In the genomic region with DNA sequence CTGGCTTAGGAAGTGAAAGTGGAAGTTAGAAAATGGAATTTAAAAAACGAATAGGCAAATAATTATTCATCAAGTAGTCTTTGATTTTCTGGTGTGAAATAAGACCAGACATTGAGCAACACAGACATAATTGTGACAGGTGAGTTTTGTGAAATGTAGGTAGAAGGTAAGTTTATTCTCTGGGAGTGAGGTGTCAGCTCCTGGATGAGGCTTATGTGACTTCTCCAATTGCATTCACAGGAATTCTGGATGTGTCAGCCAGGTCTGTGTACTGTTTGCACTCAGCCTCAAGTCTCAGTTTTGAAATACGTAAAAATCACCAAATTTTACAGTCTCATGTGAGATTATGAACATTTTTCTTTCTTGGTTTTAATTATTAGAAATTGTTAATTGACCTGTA, we compare ENCODE assay signal across 19 cellular contexts.
"Had no signal": no experiment of that assay in that cellular context is flagged by ENCODE, and none has a peak within 500 bp of the region (broad histone marks: within the 10 kb centered on the region; RNA-seq: fewer than 3 reads in every experiment).

No MANE protein-coding gene starts in this region.

- ATAC-seq: activated T-cell treated with anti-CD3 and anti-CD28 coated beads, Interleukin-2, amount 50 U/mL, for 72 hours; left ventricle myocardium superior; sciatic nerve; stimulated activated naive B cell treated with anti-CD40 and anti-IgM and Interleukin-4, amounts not matched to agents 10 μg/mL and 1 μg/mL and 100 μg/mL, for 72 hours had no signal

- DNase-seq: activated CD4-positive, alpha-beta memory T cell treated with anti-CD3 and anti-CD28 coated beads, Interleukin-2, amount 10 ng/mL, durations not matched to agents 7 days and 5 days; activated CD4-positive, alpha-beta T cell treated with anti-CD3 and anti-CD28 coated beads for 48 hours; activated effector memory CD4-positive, alpha-beta T cell treated with Interleukin-2 at 50 U/mL for 16 hours; activated naive CD4-positive, alpha-beta T cell treated with anti-CD3 and anti-CD28 coated beads for 36 hours; activated naive CD8-positive, alpha-beta T cell treated with anti-CD3 and anti-CD28 coated beads, Interleukin-2, amount 10 ng/mL, durations not matched to agents 7 days and 5 days; activated T-cell treated with anti-CD3 and anti-CD28 coated beads, Interleukin-2, amount 50 U/mL, for 72 hours; amniotic stem cell; erythroblast; glutamatergic neuron; hippocampal formation; kidney glomerular epithelial cell; left ventricle myocardium superior; nephron progenitor cell; stimulated activated CD4-positive, alpha-beta T cell treated with anti-CD3 and anti-CD28 coated beads, Interleukin-15, amount 100 ng/mL, for 24 hours; stimulated activated naive B cell treated with anti-CD40 and anti-IgM and Interleukin-4, amounts not matched to agents 10 μg/mL and 1 μg/mL and 100 μg/mL, for 72 hours; transverse colon had no signal

- H3K4me1 Mint-ChIP-seq: activated CD4-positive, alpha-beta memory T cell treated with anti-CD3 and anti-CD28 coated beads, Interleukin-2, amount 10 ng/mL, durations not matched to agents 7 days and 5 days; activated naive CD8-positive, alpha-beta T cell treated with anti-CD3 and anti-CD28 coated beads, Interleukin-2, amount 10 ng/mL, durations not matched to agents 7 days and 5 days; nephron progenitor cell had no signal

- H3K27ac ChIP-seq: parathyroid adenoma, transverse colon had no signal

- H3K9me3 Mint-ChIP-seq: activated CD4-positive, alpha-beta memory T cell treated with anti-CD3 and anti-CD28 coated beads, Interleukin-2, amount 10 ng/mL, durations not matched to agents 7 days and 5 days; activated naive CD8-positive, alpha-beta T cell treated with anti-CD3 and anti-CD28 coated beads, Interleukin-2, amount 10 ng/mL, durations not matched to agents 7 days and 5 days; nephron progenitor cell had no signal

- H3K36me3 Mint-ChIP-seq: activated naive CD8-positive, alpha-beta T cell treated with anti-CD3 and anti-CD28 coated beads, Interleukin-2, amount 10 ng/mL, durations not matched to agents 7 days and 5 days; stimulated activated naive B cell treated with anti-CD40 and anti-IgM and Interleukin-4, amounts not matched to agents 10 μg/mL and 1 μg/mL and 100 μg/mL, for 72 hours had no signal

- H3K79me2 ChIP-seq: parathyroid adenoma had no signal

- H3K9me3 ChIP-seq: transverse colon had no signal

- H3K4me3 Mint-ChIP-seq: activated CD4-positive, alpha-beta memory T cell treated with anti-CD3 and anti-CD28 coated beads, Interleukin-2, amount 10 ng/mL, durations not matched to agents 7 days and 5 days; activated naive CD4-positive, alpha-beta T cell treated with anti-CD3 and anti-CD28 coated beads for 36 hours; activated naive CD8-positive, alpha-beta T cell treated with anti-CD3 and anti-CD28 coated beads, Interleukin-2, amount 10 ng/mL, durations not matched to agents 7 days and 5 days; activated T-cell treated with anti-CD3 and anti-CD28 coated beads, Interleukin-2, amount 50 U/mL, for 72 hours; nephron progenitor cell; stimulated activated naive B cell treated with anti-CD40 and anti-IgM and Interleukin-4, amounts not matched to agents 10 μg/mL and 1 μg/mL and 100 μg/mL, for 72 hours had no signal

- H3K9ac ChIP-seq: parathyroid adenoma had no signal

- H3K36me3 ChIP-seq: transverse colon had no signal

- H3K4me3 ChIP-seq: smooth muscle cell, transverse colon had no signal

- H3K27me3 ChIP-seq: transverse colon had no signal

- H3K4me1 ChIP-seq: parathyroid adenoma, transverse colon had no signal

- H3K27me3 Mint-ChIP-seq: activated CD4-positive, alpha-beta memory T cell treated with anti-CD3 and anti-CD28 coated beads, Interleukin-2, amount 10 ng/mL, durations not matched to agents 7 days and 5 days; activated naive CD8-positive, alpha-beta T cell treated with anti-CD3 and anti-CD28 coated beads, Interleukin-2, amount 10 ng/mL, durations not matched to agents 7 days and 5 days; stimulated activated naive B cell treated with anti-CD40 and anti-IgM and Interleukin-4, amounts not matched to agents 10 μg/mL and 1 μg/mL and 100 μg/mL, for 72 hours had no signal

- H3K4me2 ChIP-seq: smooth muscle cell had no signal

- H2AFZ ChIP-seq: parathyroid adenoma had no signal

- H3K27ac Mint-ChIP-seq: activated CD4-positive, alpha-beta memory T cell treated with anti-CD3 and anti-CD28 coated beads, Interleukin-2, amount 10 ng/mL, durations not matched to agents 7 days and 5 days; activated naive CD4-positive, alpha-beta T cell treated with anti-CD3 and anti-CD28 coated beads for 36 hours; activated naive CD8-positive, alpha-beta T cell treated with anti-CD3 and anti-CD28 coated beads, Interleukin-2, amount 10 ng/mL, durations not matched to agents 7 days and 5 days; activated T-cell treated with anti-CD3 and anti-CD28 coated beads, Interleukin-2, amount 50 U/mL, for 72 hours; nephron progenitor cell; stimulated activated naive B cell treated with anti-CD40 and anti-IgM and Interleukin-4, amounts not matched to agents 10 μg/mL and 1 μg/mL and 100 μg/mL, for 72 hours had no signal
